16 cellular contexts compared by ENCODE assay signal in the genomic region with DNA sequence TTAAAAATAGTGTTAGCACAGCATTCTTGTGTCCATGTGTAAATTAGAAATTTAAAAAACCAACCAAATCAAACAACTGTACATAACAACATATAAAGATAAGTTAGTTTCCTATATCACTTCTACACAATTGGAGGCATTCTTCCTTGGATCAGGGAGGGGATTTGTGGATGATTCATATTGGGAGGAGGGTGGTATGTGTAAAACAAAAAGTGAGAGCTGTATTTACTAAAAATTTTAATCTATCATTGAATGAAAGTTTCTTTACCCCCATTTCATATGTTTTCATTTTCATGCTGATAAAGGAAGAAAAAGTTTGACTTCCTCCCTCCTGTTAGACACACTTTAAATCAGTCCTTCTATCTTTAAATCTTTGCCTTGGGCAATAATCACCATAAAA.
DNase-seq lines count a peak whose midpoint lies in the region; ATAC-seq and TF ChIP-seq lines count a peak whose summit lies in the region.
"Had no signal": no experiment of that assay in that cellular context is flagged by ENCODE, and none has a peak within 500 bp of the region (broad histone marks: within the 10 kb centered on the region; RNA-seq: fewer than 3 reads in every experiment).

No MANE protein-coding gene starts in this region.

- no peaks in the 10 kb centered on the region for H3K27me3 ChIP-seq in IMR-90 (ENCODE audit: control insufficient read depth, insufficient read depth, low read length)
- H3K27me3 ChIP-seq in naive thymus-derived CD4-positive, alpha-beta T cell (ENCODE audit: control insufficient read depth in 2 of 2, insufficient read depth in 2 of 2, low read length in 2 of 2): no peaks in the 10 kb centered on the region
- H3K27me3 ChIP-seq: heart left ventricle had no signal

- no peak overlapping the region for H3K27ac ChIP-seq in IMR-90 (ENCODE audit: insufficient read depth, low read length)
- H3K27ac ChIP-seq in naive thymus-derived CD4-positive, alpha-beta T cell (ENCODE audit: low read depth, low read length): no peak overlapping the region
- H3K27ac ChIP-seq: heart left ventricle, parathyroid adenoma had no signal

- POLR2A ChIA-PET in IMR-90 (lab: Charles Lee; ENCODE audit: unreplicated experiment) (interaction anchor here (0.6 kb wide), 1 partner anchor 13 kb away, joined by 6 read pairs; no protein-coding TSS in a partner anchor), WTC11 (lab: Charles Lee) (no interaction called here)
- POLR2A ChIA-PET in naive thymus-derived CD4-positive, alpha-beta T cell (lab: Charles Lee): no interaction called here

- TF ChIP-seq CTCF in IMR-90 (conservative IDR thresholded peaks at IDR 0.05; ENCODE audit: low read depth, low read length) (no peak), glutamatergic neuron (IDR thresholded peaks at IDR 0.05; ENCODE audit: partially characterized antibody, unreplicated experiment) (no peak), WTC11 (IDR thresholded peaks at IDR 0.05) (no peak)

- in situ Hi-C loops in IMR-90 (cut with MboI; ENCODE audit: low sequenced_read_pairs): loop anchor here (25.0 kb wide), 1 partner anchor 463 kb away; no protein-coding TSS in a partner anchor

- H3K36me3 ChIP-seq in IMR-90 (ENCODE audit: control insufficient read depth, insufficient read depth, low read length): no peaks in the 10 kb centered on the region
- no peaks in the 10 kb centered on the region for H3K36me3 ChIP-seq in naive thymus-derived CD4-positive, alpha-beta T cell (ENCODE audit: control insufficient read depth in 2 of 3, insufficient read depth in 3 of 3, low read length in 3 of 3)
- H3K36me3 ChIP-seq: HAP-1, heart left ventricle had no signal

- H4K8ac ChIP-seq in IMR-90 (ENCODE audit: low read depth in 2 of 2, low read length in 2 of 2): no peak overlapping the region

- H2AK5ac ChIP-seq in IMR-90 (ENCODE audit: low read depth, low read length): no peak overlapping the region

- H3K23ac ChIP-seq in IMR-90 (ENCODE audit: low read depth, low read length): no peak overlapping the region

- H2BK15ac ChIP-seq in IMR-90 (ENCODE audit: low read depth, low read length): no peak overlapping the region

- no TSS peak for BruUV-seq in IMR-90 (replicated peaks; lab: Mats Ljungman, UMichigan)

- no peak overlapping the region for H3K4me2 ChIP-seq in IMR-90 (ENCODE audit: low read depth, low read length)

- TF ChIP-seq RAD21 in IMR-90 (IDR thresholded peaks at IDR 0.05; ENCODE audit: low read length): no peak

- H3K18ac ChIP-seq in IMR-90 (ENCODE audit: low read depth, low read length): no peak overlapping the region

- H3K9me3 ChIP-seq in IMR-90 (ENCODE audit: control insufficient read depth, insufficient read depth, low read length): peaks cover 3% of the 10 kb centered on the region
- H3K9me3 ChIP-seq in naive thymus-derived CD4-positive, alpha-beta T cell (ENCODE audit: control insufficient read depth in 2 of 3, low read length in 3 of 3): peaks cover 0 to 5% (median 0%) of the 10 kb centered on the region in 3 experiments

- H3K4me3 Mint-ChIP-seq in activated T-helper 17 cell treated with anti-CD3 and anti-CD28 coated beads, Interleukin-2, amount 50 U/mL, for 72 hours: peak overlapping the region; percentile 17
- H3K4me3 Mint-ChIP-seq in glutamatergic neuron (ENCODE audit: unreplicated experiment) (no peak overlapping the region), WTC11 (no peak overlapping the region)
- no peak overlapping the region for H3K4me3 Mint-ChIP-seq in naive thymus-derived CD4-positive, alpha-beta T cell
- H3K4me3 Mint-ChIP-seq: activated CD8-positive, alpha-beta memory T cell treated with anti-CD3 and anti-CD28 coated beads, Interleukin-2, amount 10 ng/mL, durations not matched to agents 7 days and 5 days; CD14-positive monocyte had no signal

- intact Hi-C loops in IMR-90 (cut with micrococcal nuclease): no loop called here
- intact Hi-C loops in naive thymus-derived CD4-positive, alpha-beta T cell (cut with micrococcal nuclease): no loop called here

- H4K91ac ChIP-seq in IMR-90 (ENCODE audit: insufficient read depth, low read depth, low read length): no peak overlapping the region

- no peak overlapping the region for H3K4me3 ChIP-seq in IMR-90 (ENCODE audit: insufficient read depth, low read depth, low read length)
- no peak overlapping the region for H3K4me3 ChIP-seq in naive thymus-derived CD4-positive, alpha-beta T cell (ENCODE audit: low read length)
- H3K4me3 ChIP-seq: GM12878, HAP-1, heart left ventricle had no signal

- no peak overlapping the region for H2AFZ ChIP-seq in IMR-90 (replicated peaks; ENCODE audit: low read length, poor library complexity)
- H2AFZ ChIP-seq: parathyroid adenoma had no signal

- no peak overlapping the region for H3K27ac Mint-ChIP-seq in activated T-helper 17 cell treated with anti-CD3 and anti-CD28 coated beads, Interleukin-2, amount 50 U/mL, for 72 hours
- H3K27ac Mint-ChIP-seq in glutamatergic neuron (ENCODE audit: unreplicated experiment) (peak overlapping the region; percentile 4), WTC11 (no peak overlapping the region)
- peak overlapping the region in 1 of 9 donors; percentile 50 for H3K27ac Mint-ChIP-seq in naive thymus-derived CD4-positive, alpha-beta T cell
- H3K27ac Mint-ChIP-seq: activated CD8-positive, alpha-beta memory T cell treated with anti-CD3 and anti-CD28 coated beads, Interleukin-2, amount 10 ng/mL, durations not matched to agents 7 days and 5 days; CD14-positive monocyte had no signal

- 0 out of 2 replicates have a peak, but pooled peaks cover 4% of the 10 kb centered on the region for H3K9me1 ChIP-seq in IMR-90 (ENCODE audit: insufficient read depth, low read length)

- H4K5ac ChIP-seq in IMR-90 (ENCODE audit: low read depth, low read length): no peak overlapping the region

- no peak for TF ChIP-seq POLR2A in IMR-90 (IDR thresholded peaks at IDR 0.05; ENCODE audit: low read depth, low read length)

- no peak overlapping the region for H3K4ac ChIP-seq in IMR-90 (ENCODE audit: low read depth, low read length)

- peaks cover 4% of the 10 kb centered on the region for H3K9me3 Mint-ChIP-seq in activated T-helper 17 cell treated with anti-CD3 and anti-CD28 coated beads, Interleukin-2, amount 50 U/mL, for 72 hours
- H3K9me3 Mint-ChIP-seq in glutamatergic neuron (ENCODE audit: unreplicated experiment) (peaks cover 5% of the 10 kb centered on the region), WTC11 (peaks cover 23% of the 10 kb centered on the region)
- peaks cover 0 to 16% (median 7%) of the 10 kb centered on the region in 11 donors for H3K9me3 Mint-ChIP-seq in naive thymus-derived CD4-positive, alpha-beta T cell

- H2AK9ac ChIP-seq in IMR-90 (replicated peaks; ENCODE audit: low read depth, low read length, poor library complexity): no peak overlapping the region

- no peak overlapping the region for H3K9ac ChIP-seq in IMR-90 (ENCODE audit: low read depth, low read length)
- H3K9ac ChIP-seq: parathyroid adenoma had no signal

- H3K14ac ChIP-seq in IMR-90 (replicated peaks; ENCODE audit: low read depth, low read length): no peak overlapping the region

- H3K4me1 Mint-ChIP-seq in activated T-helper 17 cell treated with anti-CD3 and anti-CD28 coated beads, Interleukin-2, amount 50 U/mL, for 72 hours: no peaks in the 10 kb centered on the region
- H3K4me1 Mint-ChIP-seq in glutamatergic neuron (ENCODE audit: low read depth, unreplicated experiment) (peaks cover 2% of the 10 kb centered on the region), WTC11 (peaks cover 28% of the 10 kb centered on the region)
- H3K4me1 Mint-ChIP-seq in naive thymus-derived CD4-positive, alpha-beta T cell: peaks cover 0 to 5% (median 0%) of the 10 kb centered on the region in 7 donors

- dilution Hi-C loops in IMR-90 (cut with HindIII; ENCODE audit: low sequenced_read_pairs, unreplicated experiment): no loop called here

- H3K79me1 ChIP-seq in IMR-90 (ENCODE audit: low read depth in 1 of 2, low read length in 2 of 2): no peaks in the 10 kb centered on the region

- no peaks in the 10 kb centered on the region for H3K36me3 Mint-ChIP-seq in activated T-helper 17 cell treated with anti-CD3 and anti-CD28 coated beads, Interleukin-2, amount 50 U/mL, for 72 hours (ENCODE audit: low read depth)
- H3K36me3 Mint-ChIP-seq in glutamatergic neuron (ENCODE audit: unreplicated experiment): peaks cover 5% of the 10 kb centered on the region
- H3K36me3 Mint-ChIP-seq in WTC11: peaks cover 17% of the 10 kb centered on the region
- H3K36me3 Mint-ChIP-seq in naive thymus-derived CD4-positive, alpha-beta T cell: peaks cover 0 to 11% (median 8%) of the 10 kb centered on the region in 5 donors
- H3K36me3 Mint-ChIP-seq: CD14-positive monocyte had no signal

- no peak overlapping the region for H3K56ac ChIP-seq in IMR-90 (ENCODE audit: extremely low read depth, insufficient read depth, low read length)

- H3K4me1 ChIP-seq in IMR-90 (ENCODE audit: control insufficient read depth, insufficient read depth, low read length): peaks cover 3% of the 10 kb centered on the region; the same call in 1 of the 2 replicates
- no peaks in the 10 kb centered on the region for H3K4me1 ChIP-seq in naive thymus-derived CD4-positive, alpha-beta T cell (ENCODE audit: control insufficient read depth in 2 of 2, insufficient read depth in 2 of 2, low read length in 2 of 2)
- H3K4me1 ChIP-seq: heart left ventricle, parathyroid adenoma had no signal

- H3K27me3 Mint-ChIP-seq in activated T-helper 17 cell treated with anti-CD3 and anti-CD28 coated beads, Interleukin-2, amount 50 U/mL, for 72 hours: peaks cover 21% of the 10 kb centered on the region
- H3K27me3 Mint-ChIP-seq in glutamatergic neuron (ENCODE audit: unreplicated experiment) (peaks cover 1% of the 10 kb centered on the region), WTC11 (ENCODE audit: low read depth) (peaks cover 36% of the 10 kb centered on the region)
- H3K27me3 Mint-ChIP-seq in naive thymus-derived CD4-positive, alpha-beta T cell: peaks cover 0 to 22% (median 8%) of the 10 kb centered on the region in 5 donors

- H2BK20ac ChIP-seq in IMR-90 (ENCODE audit: low read depth, low read length): no peak overlapping the region

- H4K20me1 ChIP-seq in IMR-90 (ENCODE audit: insufficient read depth, low read length): no peaks in the 10 kb centered on the region

- H2BK120ac ChIP-seq in IMR-90 (ENCODE audit: low read depth, low read length): 0 out of 2 replicates have a peak overlapping the region, but pooled peaks have one; percentile 36

- peak; percentile 27 for DNase-seq in Daoy (ENCODE audit: low read depth)
- peak; percentile 4 for DNase-seq in IMR-90
- DNase-seq in glutamatergic neuron: no peak
- no peak for DNase-seq in WTC11 (ENCODE audit: low spot score)
- no peak for DNase-seq in naive thymus-derived CD4-positive, alpha-beta T cell
- DNase-seq: activated CD8-positive, alpha-beta memory T cell treated with anti-CD3 and anti-CD28 coated beads, Interleukin-2, amount 10 ng/mL, durations not matched to agents 7 days and 5 days; DMS79 treated with DMSO at 0.1 percent for 48 hours; heart left ventricle; NCI-H1436; stimulated activated naive CD4-positive, alpha-beta T cell treated with Interleukin-2 at 50 U/mL for 16 hours had no signal

- ATAC-seq in IMR-90 (ENCODE audit: low read depth) (peak; percentile 24; the same call in 1 of the 2 replicates), HG03045 (IDR thresholded peaks at IDR 0.05; ENCODE audit: unreplicated experiment) (no peak), WTC11 (no peak)
- ATAC-seq in activated T-helper 17 cell treated with anti-CD3 and anti-CD28 coated beads, Interleukin-2, amount 50 U/mL, for 72 hours (replicated peaks): no peak
- ATAC-seq in naive thymus-derived CD4-positive, alpha-beta T cell: no peak
- ATAC-seq: activated CD8-positive, alpha-beta memory T cell treated with anti-CD3 and anti-CD28 coated beads, Interleukin-2, amount 10 ng/mL, durations not matched to agents 7 days and 5 days; GM12878; heart left ventricle had no signal

- H2BK5ac ChIP-seq in IMR-90 (ENCODE audit: low read depth, low read length, poor library complexity, severe bottlenecking): no peak overlapping the region

- CTCF ChIA-PET in IMR-90 (lab: Yijun Ruan, JAX) (no interaction called here), WTC11 (lab: Charles Lee) (no interaction called here)
- CTCF ChIA-PET in naive thymus-derived CD4-positive, alpha-beta T cell (lab: Charles Lee): no interaction called here

Comparison
In these comparisons a context has a peak if more than half of its experiments do, and no peak if none do; other contexts are left out.
1. DNase-seq: peak in Daoy (single experiment) and IMR-90 (single experiment); none in glutamatergic neuron (single experiment), WTC11 (single experiment) and naive thymus-derived CD4-positive, alpha-beta T cell (0 of 9).